Comparison of ENCODE assay signal across 1 cellular context in genomic region chr6:127475135-127475822, GRCh38.
TF ChIP-seq lines count a peak whose summit lies in the region.

No MANE protein-coding gene starts in this region.

TF ChIP-seq in H1, 55 proteins besides CTCF, POLR2A, EP300 and RAD21:
- TF ChIP-seq NANOG (IDR thresholded peaks at IDR 0.05; ENCODE audit: insufficient read depth, low read depth, low read length, poor library complexity, severe bottlenecking) = no peak
- no peak for TF ChIP-seq CBX8 (IDR thresholded peaks at IDR 0.05; ENCODE audit: borderline replicate concordance, low read depth, low read length)
- TF ChIP-seq JUND (IDR thresholded peaks at IDR 0.05; ENCODE audit: low read length) = no peak
- TF ChIP-seq CHD2 (IDR thresholded peaks at IDR 0.05; ENCODE audit: low read length) = no peak
- no peak for TF ChIP-seq BACH1 (IDR thresholded peaks at IDR 0.05; ENCODE audit: low read length)
- TF ChIP-seq FOSL1 (IDR thresholded peaks at IDR 0.05; ENCODE audit: insufficient read depth, low read depth, low read length) = no peak
- TF ChIP-seq HDAC6 (IDR thresholded peaks at IDR 0.05; ENCODE audit: low read depth, low read length) = no peak
- no peak for TF ChIP-seq RXRA (IDR thresholded peaks at IDR 0.05; ENCODE audit: insufficient read depth, low read depth, low read length)
- TF ChIP-seq SP4 (IDR thresholded peaks at IDR 0.05; ENCODE audit: low read length) = no peak
- TF ChIP-seq POU5F1 (IDR thresholded peaks at IDR 0.05; ENCODE audit: low read depth, low read length) = no peak
- TF ChIP-seq ZNF274 (IDR thresholded peaks at IDR 0.05; ENCODE audit: borderline replicate concordance, extremely low read depth, low read length) = no peak
- TF ChIP-seq RNF2 (IDR thresholded peaks at IDR 0.05; ENCODE audit: borderline replicate concordance, low read depth, low read length, missing control alignments, poor library complexity, severe bottlenecking) = no peak
- no peak for TF ChIP-seq YY1 (IDR thresholded peaks at IDR 0.05; ENCODE audit: low read depth, low read length)
- no peak for TF ChIP-seq SAP30 (IDR thresholded peaks at IDR 0.05; ENCODE audit: insufficient read depth, insufficient replicate concordance, low read length)
- TF ChIP-seq MAX (IDR thresholded peaks at IDR 0.05) = no peak
- TF ChIP-seq POLR2AphosphoS5 (IDR thresholded peaks at IDR 0.05; ENCODE audit: low read depth, low read length) = no peak
- no peak for TF ChIP-seq GABPA (IDR thresholded peaks at IDR 0.05; ENCODE audit: borderline replicate concordance, insufficient read depth, low read length)
- no peak for TF ChIP-seq NRF1 (IDR thresholded peaks at IDR 0.05; ENCODE audit: low read depth, low read length)
- TF ChIP-seq KDM5A (IDR thresholded peaks at IDR 0.05; ENCODE audit: low read length) = no peak
- TF ChIP-seq SIX5 (IDR thresholded peaks at IDR 0.05; ENCODE audit: low read depth, low read length) = no peak
